10 cellular contexts compared by ENCODE assay signal in the genomic region with DNA sequence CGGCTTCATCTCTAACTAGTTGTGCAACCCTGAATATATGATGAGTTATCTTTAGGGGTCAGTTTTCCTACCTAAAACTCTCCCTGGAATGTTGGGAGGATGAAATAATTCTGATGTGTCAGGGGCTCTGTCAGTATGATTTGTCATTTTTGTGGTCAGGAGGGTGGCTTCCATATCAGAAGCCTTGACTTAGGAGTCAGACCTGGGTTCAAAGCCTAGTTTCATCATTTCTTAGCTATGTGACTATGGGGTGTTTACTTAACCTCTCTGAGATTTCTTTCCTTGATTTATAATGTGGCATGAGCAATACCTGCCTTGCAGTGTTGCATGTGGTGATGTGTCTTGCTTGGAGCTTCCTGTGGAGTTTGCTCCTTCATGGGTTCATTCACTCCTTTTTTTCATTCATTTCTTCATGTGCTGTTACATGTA.
DNase-seq lines count a peak whose midpoint lies in the region; ATAC-seq and TF ChIP-seq lines count a peak whose summit lies in the region.
"Had no signal": no experiment of that assay in that cellular context is flagged by ENCODE, and none has a peak within 500 bp of the region (broad histone marks: within the 10 kb centered on the region; RNA-seq: fewer than 3 reads in every experiment).

No MANE protein-coding gene starts in this region.

- peaks cover 12% of the 10 kb centered on the region for H3K36me3 Mint-ChIP-seq in activated naive CD4-positive, alpha-beta T cell treated with anti-CD3 and anti-CD28 coated beads, Interleukin-2, amount 50 U/mL, for 24 hours
- peaks cover 58% of the 10 kb centered on the region for H3K36me3 Mint-ChIP-seq in activated CD8-positive, alpha-beta T cell treated with anti-CD3 and anti-CD28 coated beads, Interleukin-2, amount 10 ng/mL, durations not matched to agents 7 days and 5 days (ENCODE audit: low read depth)
- H3K36me3 Mint-ChIP-seq in type B pancreatic cell = peaks cover 8% of the 10 kb centered on the region

- CTCF ChIA-PET in activated CD8-positive, alpha-beta T cell treated with anti-CD3 and anti-CD28 coated beads, Interleukin-2, amount 10 ng/mL, durations not matched to agents 7 days and 5 days (lab: Charles Lee) = interaction anchor here (0.6 to 3.0 kb wide), 5 partner anchors 21 to 222 kb away, joined by 3 to 18 read pairs (median 5); a partner anchor contains a TSS

- peak overlapping the region; percentile 18 for H3K27ac Mint-ChIP-seq in activated naive CD4-positive, alpha-beta T cell treated with anti-CD3 and anti-CD28 coated beads, Interleukin-2, amount 50 U/mL, for 24 hours
- peak overlapping the region; percentile 74 for H3K27ac Mint-ChIP-seq in activated CD8-positive, alpha-beta T cell treated with anti-CD3 and anti-CD28 coated beads, Interleukin-2, amount 10 ng/mL, durations not matched to agents 7 days and 5 days
- H3K27ac Mint-ChIP-seq in type B pancreatic cell = peak overlapping the region; percentile 81

- ATAC-seq in activated CD8-positive, alpha-beta T cell treated with anti-CD3 and anti-CD28 coated beads, Interleukin-2, amount 10 ng/mL, durations not matched to agents 7 days and 5 days = no peak
- no peak for ATAC-seq in GM19328 (IDR thresholded peaks at IDR 0.05; ENCODE audit: unreplicated experiment)
- ATAC-seq in HG02884 (IDR thresholded peaks at IDR 0.05; ENCODE audit: unreplicated experiment) = no peak

- no peak overlapping the region for H3K4me3 Mint-ChIP-seq in activated naive CD4-positive, alpha-beta T cell treated with anti-CD3 and anti-CD28 coated beads, Interleukin-2, amount 50 U/mL, for 24 hours
- H3K4me3 Mint-ChIP-seq in activated CD8-positive, alpha-beta T cell treated with anti-CD3 and anti-CD28 coated beads, Interleukin-2, amount 10 ng/mL, durations not matched to agents 7 days and 5 days = no peak overlapping the region
- peak overlapping the region; percentile 26 for H3K4me3 Mint-ChIP-seq in type B pancreatic cell
- H3K4me3 Mint-ChIP-seq: neural crest cell had no signal

- TF ChIP-seq CTCF in type B pancreatic cell (conservative IDR thresholded peaks at IDR 0.05) = no peak

- no peaks in the 10 kb centered on the region for H3K9me3 Mint-ChIP-seq in activated naive CD4-positive, alpha-beta T cell treated with anti-CD3 and anti-CD28 coated beads, Interleukin-2, amount 50 U/mL, for 24 hours
- no peaks in the 10 kb centered on the region for H3K9me3 Mint-ChIP-seq in activated CD8-positive, alpha-beta T cell treated with anti-CD3 and anti-CD28 coated beads, Interleukin-2, amount 10 ng/mL, durations not matched to agents 7 days and 5 days (ENCODE audit: insufficient read depth)
- no peaks in the 10 kb centered on the region for H3K9me3 Mint-ChIP-seq in type B pancreatic cell
- H3K9me3 Mint-ChIP-seq: neural crest cell had no signal

- no peaks in the 10 kb centered on the region for H3K27me3 Mint-ChIP-seq in activated naive CD4-positive, alpha-beta T cell treated with anti-CD3 and anti-CD28 coated beads, Interleukin-2, amount 50 U/mL, for 24 hours
- no peaks in the 10 kb centered on the region for H3K27me3 Mint-ChIP-seq in activated CD8-positive, alpha-beta T cell treated with anti-CD3 and anti-CD28 coated beads, Interleukin-2, amount 10 ng/mL, durations not matched to agents 7 days and 5 days (ENCODE audit: low read depth)
- no peaks in the 10 kb centered on the region for H3K27me3 Mint-ChIP-seq in type B pancreatic cell

- DNase-seq in activated naive CD4-positive, alpha-beta T cell (lab: John Stamatoyannopoulos, UW) = no peak
- DNase-seq in activated CD8-positive, alpha-beta T cell treated with anti-CD3 and anti-CD28 coated beads, Interleukin-2, amount 10 ng/mL, durations not matched to agents 7 days and 5 days = no peak
- DNase-seq in iris pigment epithelial cell (ENCODE audit: low read depth) (peak; percentile 55), type B pancreatic cell (ENCODE audit: extremely low spot score, unreplicated experiment) (no peak), COR-L47 (lab: John Stamatoyannopoulos, UW) (no peak)
- DNase-seq: NCI-H69 had no signal

- H3K4me1 Mint-ChIP-seq in activated naive CD4-positive, alpha-beta T cell treated with anti-CD3 and anti-CD28 coated beads, Interleukin-2, amount 50 U/mL, for 24 hours = peaks cover 58% of the 10 kb centered on the region
- H3K4me1 Mint-ChIP-seq in activated CD8-positive, alpha-beta T cell treated with anti-CD3 and anti-CD28 coated beads, Interleukin-2, amount 10 ng/mL, durations not matched to agents 7 days and 5 days (ENCODE audit: low read depth) = peaks cover 60% of the 10 kb centered on the region
- H3K4me1 Mint-ChIP-seq in type B pancreatic cell (ENCODE audit: unreplicated experiment) = peaks cover 58% of the 10 kb centered on the region

- POLR2A ChIA-PET in activated CD8-positive, alpha-beta T cell treated with anti-CD3 and anti-CD28 coated beads, Interleukin-2, amount 10 ng/mL, durations not matched to agents 7 days and 5 days (lab: Charles Lee) = interaction anchor here (1.0 to 1.7 kb wide), 2 partner anchors 33 to 35 kb away, joined by 3 to 10 read pairs; no protein-coding TSS in a partner anchor

Comparison
In these comparisons a context has a peak if more than half of its experiments do, and no peak if none do; other contexts are left out.
1. H3K27ac Mint-ChIP-seq: peak in every context shown above with its lines; median percentile 81 in type B pancreatic cell; 74 in activated CD8-positive, alpha-beta T cell treated with anti-CD3 and anti-CD28 coated beads, Interleukin-2, amount 10 ng/mL, durations not matched to agents 7 days and 5 days; 18 in activated naive CD4-positive, alpha-beta T cell treated with anti-CD3 and anti-CD28 coated beads, Interleukin-2, amount 50 U/mL, for 24 hours.